25 cellular contexts compared by ENCODE assay signal in genomic region chr3:125151916-125152315, GRCh38.
DNase-seq lines count a peak whose midpoint lies in the region; ATAC-seq and TF ChIP-seq lines count a peak whose summit lies in the region.
"Had no signal": no experiment of that assay in that cellular context is flagged by ENCODE, and none has a peak within 500 bp of the region (broad histone marks: within the 10 kb centered on the region; RNA-seq: fewer than 3 reads in every experiment).

No MANE protein-coding gene starts in this region.

- H2AK5ac ChIP-seq in mesendoderm (ENCODE audit: low read length), result no peak overlapping the region

- no peak overlapping the region for H3K18ac ChIP-seq in mesendoderm (ENCODE audit: low read length)

- no peak overlapping the region for H3K4ac ChIP-seq in mesendoderm (ENCODE audit: low read depth, low read length)

- H3K9ac ChIP-seq in mesendoderm (ENCODE audit: low read length), result no peak overlapping the region
- H3K9ac ChIP-seq: SK-N-SH had no signal

- H3K9me3 Mint-ChIP-seq in stimulated activated effector memory CD8-positive, alpha-beta T cell treated with anti-CD3 and anti-CD28 coated beads, Interleukin-12 subunit alpha, Interleukin-12 subunit beta, amount 100 ng/mL, for 72 hours, result no peaks in the 10 kb centered on the region
- H3K9me3 Mint-ChIP-seq: activated CD8-positive, alpha-beta T cell treated with anti-CD3 and anti-CD28 coated beads for 36 hours; activated naive CD4-positive, alpha-beta T cell treated with anti-CD3 and anti-CD28 coated beads, Interleukin-2, amount 50 U/mL, for 72 hours; stimulated activated naive CD8-positive, alpha-beta T cell treated with anti-CD3 and anti-CD28 coated beads, Interleukin-15, amount 100 ng/mL, for 72 hours had no signal

- H3K4me1 ChIP-seq in mesendoderm (ENCODE audit: control insufficient read depth, low read depth, low read length) (peaks cover 10% of the 10 kb centered on the region), aorta (ENCODE audit: control insufficient read depth in 1 of 2, insufficient read depth in 2 of 2, low read length in 2 of 2) (no peaks in the 10 kb centered on the region)

- H3K36me3 Mint-ChIP-seq in stimulated activated effector memory CD8-positive, alpha-beta T cell treated with anti-CD3 and anti-CD28 coated beads, Interleukin-12 subunit alpha, Interleukin-12 subunit beta, amount 100 ng/mL, for 72 hours, result peaks cover 8% of the 10 kb centered on the region
- H3K36me3 Mint-ChIP-seq: activated naive CD4-positive, alpha-beta T cell treated with anti-CD3 and anti-CD28 coated beads, Interleukin-2, amount 50 U/mL, for 72 hours had no signal

- TF ChIP-seq CTCF in coronary artery (IDR thresholded peaks at IDR 0.05), result no peak

- H3K36me3 ChIP-seq in mesendoderm (ENCODE audit: control insufficient read depth, insufficient read depth, low read length) (no peaks in the 10 kb centered on the region), aorta (ENCODE audit: control insufficient read depth in 1 of 2, insufficient read depth in 2 of 2, low read length in 1 of 2) (no peaks in the 10 kb centered on the region)
- H3K36me3 ChIP-seq: heart left ventricle, right lobe of liver had no signal

- no peak overlapping the region for H3K27ac Mint-ChIP-seq in stimulated activated effector memory CD8-positive, alpha-beta T cell treated with anti-CD3 and anti-CD28 coated beads, Interleukin-12 subunit alpha, Interleukin-12 subunit beta, amount 100 ng/mL, for 72 hours
- H3K27ac Mint-ChIP-seq: activated CD8-positive, alpha-beta T cell treated with anti-CD3 and anti-CD28 coated beads for 36 hours; activated naive CD4-positive, alpha-beta T cell treated with anti-CD3 and anti-CD28 coated beads, Interleukin-2, amount 50 U/mL, for 72 hours; progenitor cell of endocrine pancreas; stimulated activated naive CD8-positive, alpha-beta T cell treated with anti-CD3 and anti-CD28 coated beads, Interleukin-15, amount 100 ng/mL, for 72 hours; T-helper 17 cell had no signal

- no peak overlapping the region for H4K8ac ChIP-seq in mesendoderm (ENCODE audit: low read depth, low read length)

- H3K27me3 ChIP-seq in mesendoderm (ENCODE audit: insufficient read depth, low read length, poor library complexity), result no peaks in the 10 kb centered on the region
- H3K27me3 ChIP-seq in aorta (ENCODE audit: control insufficient read depth in 1 of 2, insufficient read depth in 2 of 2, low read length in 1 of 2), result no peaks in the 10 kb centered on the region
- H3K27me3 ChIP-seq: dorsolateral prefrontal cortex, heart left ventricle, right lobe of liver had no signal

- H3K4me3 ChIP-seq in coronary artery (peak overlapping the region; percentile 7), mesendoderm (ENCODE audit: low read length) (no peak overlapping the region), aorta (ENCODE audit: low read length in 2 of 2) (no peak overlapping the region)
- H3K4me3 ChIP-seq: dorsolateral prefrontal cortex, heart left ventricle, right lobe of liver had no signal

- H4K5ac ChIP-seq in mesendoderm (ENCODE audit: low read length), result no peak overlapping the region

- H3K9me3 ChIP-seq in aorta (ENCODE audit: control insufficient read depth, low read length), result no peaks in the 10 kb centered on the region
- H3K9me3 ChIP-seq: Caco-2, heart left ventricle, right lobe of liver, SK-N-SH had no signal

- H3K79me1 ChIP-seq in mesendoderm (ENCODE audit: low read length), result no peaks in the 10 kb centered on the region

- peak overlapping the region; percentile 39 for H3K56ac ChIP-seq in mesendoderm (ENCODE audit: low read length)

- ATAC-seq in aorta (ENCODE audit: low FRiP score), result peak; percentile 67
- no peak for ATAC-seq in stimulated activated effector memory CD8-positive, alpha-beta T cell treated with anti-CD3 and anti-CD28 coated beads, Interleukin-12 subunit alpha, Interleukin-12 subunit beta, amount 100 ng/mL, for 72 hours
- ATAC-seq: activated CD4-positive, CD25-positive, alpha-beta regulatory T cell treated with anti-CD3 and anti-CD28 coated beads, Interleukin-2, amount 50 U/mL, for 24 hours; activated CD8-positive, alpha-beta T cell treated with anti-CD3 and anti-CD28 coated beads for 36 hours; activated naive CD4-positive, alpha-beta T cell treated with anti-CD3 and anti-CD28 coated beads, Interleukin-2, amount 50 U/mL, for 72 hours; heart left ventricle; right lobe of liver; stimulated activated naive CD8-positive, alpha-beta T cell treated with anti-CD3 and anti-CD28 coated beads, Interleukin-15, amount 100 ng/mL, for 72 hours; T-helper 17 cell had no signal

- H3K79me2 ChIP-seq in mesendoderm (ENCODE audit: control insufficient read depth, insufficient read depth, low read length), result no peaks in the 10 kb centered on the region

- WGBS in mesendoderm (ENCODE audit: extremely low coverage, insufficient coverage, low lambda C conversion rate), result no CpG with 5 or more reads among the region's 1 CpG
- WGBS in aorta, 2 donors, result 0 to 12% methylated on average over 1 of the region's 1 CpG

- H2BK120ac ChIP-seq in mesendoderm (ENCODE audit: low read depth, low read length), result no peak overlapping the region

- H3K27ac ChIP-seq in coronary artery (peak overlapping the region; percentile 49 to 50), mesendoderm (ENCODE audit: low read depth, low read length) (no peak overlapping the region), aorta (ENCODE audit: low read depth in 1 of 2, low read length in 2 of 2) (no peak overlapping the region)
- H3K27ac ChIP-seq: C4-2B, dorsolateral prefrontal cortex, right lobe of liver had no signal

- no peak overlapping the region for H3K23ac ChIP-seq in mesendoderm (ENCODE audit: low read length)

- H2BK5ac ChIP-seq in mesendoderm (ENCODE audit: low read length), result no peak overlapping the region

- no peak overlapping the region for H3K4me2 ChIP-seq in mesendoderm (ENCODE audit: low read length)
- H3K4me2 ChIP-seq: SK-N-SH had no signal

- peak; percentile 60 for DNase-seq in NCI-H226
- DNase-seq in coronary artery (ENCODE audit: low spot score), result no peak
- no peak for DNase-seq in mesendoderm
- DNase-seq in aorta, result no peak
- DNase-seq in HuH-7.5 (ENCODE audit: low spot score), result no peak
- no peak for DNase-seq in HCEC 1CT
- DNase-seq in stimulated activated effector memory CD8-positive, alpha-beta T cell treated with anti-CD3 and anti-CD28 coated beads, Interleukin-12 subunit alpha, Interleukin-12 subunit beta, amount 100 ng/mL, for 72 hours (ENCODE audit: low spot score in 2 of 2), result no peak
- DNase-seq: activated CD8-positive, alpha-beta T cell treated with anti-CD3 and anti-CD28 coated beads for 36 hours; Caco-2; DMS79 treated with DMSO at 0.1 percent for 48 hours; dorsolateral prefrontal cortex; heart left ventricle; Kasumi-1; kidney glomerular epithelial cell; NCI-H1436 treated with DMSO at 0.1 percent for 48 hours; NCI-H510A; right lobe of liver; SK-N-SH; stimulated activated CD4-positive, alpha-beta T cell treated with anti-CD3 and anti-CD28 coated beads, Interleukin-15, amount 100 ng/mL, for 24 hours; stimulated activated naive CD8-positive, alpha-beta T cell treated with anti-CD3 and anti-CD28 coated beads, Interleukin-15, amount 100 ng/mL, for 72 hours; T-helper 17 cell had no signal

- intact Hi-C loops in aorta (cut with DNase I), result no loop called here

- H3K4me3 Mint-ChIP-seq in stimulated activated effector memory CD8-positive, alpha-beta T cell treated with anti-CD3 and anti-CD28 coated beads, Interleukin-12 subunit alpha, Interleukin-12 subunit beta, amount 100 ng/mL, for 72 hours, result no peak overlapping the region
- H3K4me3 Mint-ChIP-seq: activated CD8-positive, alpha-beta T cell treated with anti-CD3 and anti-CD28 coated beads for 36 hours; stimulated activated naive CD8-positive, alpha-beta T cell treated with anti-CD3 and anti-CD28 coated beads, Interleukin-15, amount 100 ng/mL, for 72 hours; T-helper 17 cell had no signal

- H2BK15ac ChIP-seq in mesendoderm (replicated peaks; ENCODE audit: low read depth), result no peak overlapping the region

- H3K4me1 Mint-ChIP-seq in stimulated activated effector memory CD8-positive, alpha-beta T cell treated with anti-CD3 and anti-CD28 coated beads, Interleukin-12 subunit alpha, Interleukin-12 subunit beta, amount 100 ng/mL, for 72 hours, result peaks cover 14% of the 10 kb centered on the region

Comparison
In these comparisons a context has a peak if more than half of its experiments do, and no peak if none do; other contexts are left out.
1. H3K27ac ChIP-seq: peak in coronary artery (2 of 2); none in mesendoderm (single experiment) and aorta (0 of 2).